Comparison of ENCODE assay signal across 17 cellular contexts in genomic region chr6:121157913-121158312, GRCh38.
"Had no signal": no experiment of that assay in that cellular context is flagged by ENCODE, and none has a peak within 500 bp of the region (broad histone marks: within the 10 kb centered on the region; RNA-seq: fewer than 3 reads in every experiment).

No MANE protein-coding gene starts in this region.

- H3K9me3 ChIP-seq: uterus had no signal

- H3K27me3 ChIP-seq: cardiac muscle cell, dorsolateral prefrontal cortex, gastroesophageal sphincter, tibial nerve, uterus had no signal

- H3K4me3 ChIP-seq: cardiac muscle cell, dorsolateral prefrontal cortex, gastroesophageal sphincter, tibial nerve, uterus had no signal

- H3K9ac ChIP-seq: parathyroid adenoma had no signal

- DNase-seq: activated B cell treated with CpG ODN at 0.5 μM for 24 hours; activated CD4-positive, alpha-beta T cell treated with anti-CD3 and anti-CD28 coated beads for 48 hours; activated naive CD8-positive, alpha-beta T cell treated with anti-CD3 and anti-CD28 coated beads for 36 hours; aorta; dorsolateral prefrontal cortex; islet precursor cell; mammary epithelial cell; naive thymus-derived CD4-positive, alpha-beta T cell; stimulated activated CD4-positive, alpha-beta T cell treated with anti-CD3 and anti-CD28 coated beads, Interleukin-2, amount 100 ng/mL, for 48 hours; stimulated activated naive CD4-positive, alpha-beta T cell; substantia nigra; SW 1271; uterus had no signal

- H3K79me2 ChIP-seq: parathyroid adenoma had no signal

- H2AFZ ChIP-seq: parathyroid adenoma had no signal

- H3K27ac ChIP-seq: cardiac muscle cell, dorsolateral prefrontal cortex, gastroesophageal sphincter, parathyroid adenoma, tibial nerve, uterus had no signal

- H3K36me3 ChIP-seq: cardiac muscle cell had no signal

- ATAC-seq: gastroesophageal sphincter; naive thymus-derived CD4-positive, alpha-beta T cell had no signal

- H3K4me1 ChIP-seq: gastroesophageal sphincter, parathyroid adenoma, tibial nerve, uterus had no signal
